Comparison of ENCODE assay signal across 8 cellular contexts in the genomic region with DNA sequence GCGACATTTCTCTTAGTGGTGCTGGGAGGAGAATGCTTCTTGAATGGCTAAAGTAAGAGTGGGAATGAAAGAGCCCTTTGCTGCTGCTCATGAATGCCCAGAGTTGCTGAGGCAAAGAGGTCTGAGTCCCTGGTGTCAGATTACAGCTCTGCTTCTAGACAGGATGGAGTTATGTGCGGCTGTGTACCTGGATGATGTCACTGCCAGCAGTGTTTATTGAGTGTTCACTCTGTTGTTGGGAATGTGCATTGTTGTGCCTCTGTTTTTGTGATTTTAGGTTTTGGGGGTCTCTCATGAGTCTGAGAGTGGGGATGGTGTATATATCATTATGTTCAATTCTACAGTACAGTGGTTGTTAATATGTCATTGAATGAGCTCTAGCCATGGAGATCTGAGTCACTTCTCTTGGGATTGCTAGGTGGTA. TPM values are rescaled to one million over a fixed set of nuclear protein-coding genes. Genes with fewer than 3 reads are reported as not detected.
DNase-seq lines count a peak whose midpoint lies in the region; ATAC-seq and TF ChIP-seq lines count a peak whose summit lies in the region.

No MANE protein-coding gene starts in this region.

- H2AFZ ChIP-seq in SK-N-SH (ENCODE audit: low read depth), result no peak overlapping the region

- no peaks in the 10 kb centered on the region; the same call in 1 of the 2 replicates for H4K20me1 ChIP-seq in SK-N-SH (ENCODE audit: insufficient read depth)

- peak overlapping the region; percentile 90 for H3K4me2 ChIP-seq in SK-N-SH

- no peaks in the 10 kb centered on the region for H3K9me3 ChIP-seq in SK-N-SH
- H3K9me3 ChIP-seq in naive thymus-derived CD4-positive, alpha-beta T cell (ENCODE audit: control insufficient read depth in 2 of 3, low read length in 3 of 3), result no peaks in the 10 kb centered on the region

- H3K27ac ChIP-seq in SK-N-SH (ENCODE audit: low read depth in 2 of 2, low read length in 1 of 2), result 0 out of 4 replicates have a peak overlapping the region, but pooled peaks of 1 of the 2 experiments have one; percentile 16
- peak overlapping the region; percentile 89 for H3K27ac ChIP-seq in naive thymus-derived CD4-positive, alpha-beta T cell (ENCODE audit: low read depth, low read length)

- TF ChIP-seq RAD21 in SK-N-SH (IDR thresholded peaks at IDR 0.05; ENCODE audit: low read length), result no peak

- peaks cover 22% of the 10 kb centered on the region for H3K4me1 Mint-ChIP-seq in MCF 10A (ENCODE audit: insufficient read depth, unreplicated experiment)
- peaks cover 55 to 67% (median 61%) of the 10 kb centered on the region in 7 donors for H3K4me1 Mint-ChIP-seq in naive thymus-derived CD4-positive, alpha-beta T cell

- DNase-seq in SK-N-SH (no peak), NCI-H345 treated with DMSO at 0.1 percent for 48 hours (lab: John Stamatoyannopoulos, UW; ENCODE audit: unreplicated experiment) (peak; percentile 70), MCF 10A (ENCODE audit: unreplicated experiment) (peak; percentile 64), Right ventricle myocardium inferior (ENCODE audit: missing footprints) (no peak)
- DNase-seq in naive thymus-derived CD4-positive, alpha-beta T cell, result peak in 7 of 9 donors; percentile 13 to 42 (median 26)

- TF ChIP-seq EP300 in SK-N-SH (IDR thresholded peaks at IDR 0.05; ENCODE audit: borderline replicate concordance in 1 of 2, low read depth in 1 of 2, low read length in 1 of 2), result no peak

- POLR2A ChIA-PET in SK-N-SH (lab: Yijun Ruan, JAX) (no interaction called here), MCF 10A (lab: Yijun Ruan, JAX) (interaction anchor here (0.5 to 5.0 kb wide), 6 partner anchors 11 to 444 kb away, joined by 3 to 67 read pairs (median 3); partner anchors contain the start of gene RTCA)
- POLR2A ChIA-PET in naive thymus-derived CD4-positive, alpha-beta T cell (lab: Charles Lee), result interaction anchor here (0.6 to 9.3 kb wide), 15 partner anchors 10 to 538 kb away, joined by 3 to 196 read pairs (median 22); partner anchors contain the start of gene RTCA

- H3K27ac Mint-ChIP-seq in MCF 10A (ENCODE audit: low read depth, unreplicated experiment), result no peak overlapping the region
- H3K27ac Mint-ChIP-seq in naive thymus-derived CD4-positive, alpha-beta T cell, result peak overlapping the region; percentile 80 to 100 (median 96)

- no peak overlapping the region for H3K9ac ChIP-seq in SK-N-SH

- H3K4me1 ChIP-seq in SK-N-SH (ENCODE audit: control insufficient read depth in 1 of 2, insufficient read depth in 2 of 2, low read depth in 1 of 2, low read length in 1 of 2), result peaks cover 15 to 19% of the 10 kb centered on the region in 2 experiments; a peak in 3 of 4 replicates
- peaks cover 37 to 50% of the 10 kb centered on the region in 2 donors for H3K4me1 ChIP-seq in naive thymus-derived CD4-positive, alpha-beta T cell (ENCODE audit: control insufficient read depth in 2 of 2, insufficient read depth in 2 of 2, low read length in 2 of 2)

- no TSS peak for BruUV-seq in MCF 10A (replicated peaks; lab: Mats Ljungman, UMichigan)

- 65% methylated on average over 2 of the region's 2 CpGs for WGBS in SK-N-SH (ENCODE audit: low lambda C conversion rate)

- H3K9me2 ChIP-seq in SK-N-SH, result no peaks in the 10 kb centered on the region

- H3K27me3 Mint-ChIP-seq in MCF 10A (ENCODE audit: insufficient read depth, unreplicated experiment), result no peaks in the 10 kb centered on the region
- no peaks in the 10 kb centered on the region for H3K27me3 Mint-ChIP-seq in naive thymus-derived CD4-positive, alpha-beta T cell

- H3F3A ChIP-seq in SK-N-SH (replicated peaks; ENCODE audit: insufficient read depth), result peaks cover 15% of the 10 kb centered on the region

- CTCF ChIA-PET in SK-N-SH (lab: Yijun Ruan, JAX), result interaction anchor here (1.0 to 2.0 kb wide), 2 partner anchors 86 to 109 kb away, joined by 3 to 6 read pairs; no protein-coding TSS in a partner anchor
- CTCF ChIA-PET in MCF 10A (lab: Yijun Ruan, JAX), result interaction anchor here (0.7 to 1.0 kb wide), 2 partner anchors 101 to 127 kb away, joined by 3 to 7 read pairs; no protein-coding TSS in a partner anchor
- CTCF ChIA-PET in naive thymus-derived CD4-positive, alpha-beta T cell (lab: Charles Lee), result interaction anchor here (0.8 to 5.8 kb wide), 6 partner anchors 16 to 102 kb away, joined by 3 to 81 read pairs (median 11); no protein-coding TSS in a partner anchor

- H3K9me3 Mint-ChIP-seq in MCF 10A (ENCODE audit: unreplicated experiment), result no peaks in the 10 kb centered on the region
- peaks cover 0 to 4% (median 0%) of the 10 kb centered on the region in 11 donors for H3K9me3 Mint-ChIP-seq in naive thymus-derived CD4-positive, alpha-beta T cell

- peaks cover 37% of the 10 kb centered on the region for H3K79me2 ChIP-seq in SK-N-SH (ENCODE audit: insufficient read depth)

- H3K36me3 Mint-ChIP-seq in MCF 10A (ENCODE audit: insufficient read depth, unreplicated experiment), result no peaks in the 10 kb centered on the region
- H3K36me3 Mint-ChIP-seq in naive thymus-derived CD4-positive, alpha-beta T cell, result peaks cover 0 to 47% (median 31%) of the 10 kb centered on the region in 5 donors

- H3K4me3 Mint-ChIP-seq in MCF 10A (ENCODE audit: unreplicated experiment), result no peak overlapping the region
- H3K4me3 Mint-ChIP-seq in naive thymus-derived CD4-positive, alpha-beta T cell, result peak overlapping the region; percentile 89 to 100 (median 98)

- intact Hi-C loops in MCF 10A (cut with micrococcal nuclease), result loop anchor here (5.0 to 10.0 kb wide), 2 partner anchors 48 to 320 kb away; a partner anchor contains a TSS
- intact Hi-C loops in naive thymus-derived CD4-positive, alpha-beta T cell (cut with micrococcal nuclease), result loop anchor here (1.0 to 5.0 kb wide), 6 partner anchors 15 to 882 kb away; partner anchors contain the start of genes GPR88 (in 1 of the 2) and S1PR1 (in 1 of the 2)
- intact Hi-C loops in Right ventricle myocardium inferior (cut with DNase I), result loop anchor here (5.0 kb wide), 5 partner anchors 47 to 102 kb away; partner anchors contain the start of gene RTCA

- TF ChIP-seq CTCF in SK-N-SH (IDR thresholded peaks at IDR 0.05), result no peak
- TF ChIP-seq CTCF in MCF 10A (IDR thresholded peaks at IDR 0.05; ENCODE audit: unreplicated experiment), result no peak

- peaks cover 0 to 2% of the 10 kb centered on the region in 2 experiments for H3K36me3 ChIP-seq in SK-N-SH (replicated peaks in 1 of 2; ENCODE audit: control insufficient read depth in 1 of 2, insufficient read depth in 2 of 2, low read length in 1 of 2)
- peaks cover 0 to 21% (median 5%) of the 10 kb centered on the region in 3 experiments for H3K36me3 ChIP-seq in naive thymus-derived CD4-positive, alpha-beta T cell (ENCODE audit: control insufficient read depth in 2 of 3, insufficient read depth in 3 of 3, low read length in 3 of 3)

- H3K27me3 ChIP-seq in SK-N-SH (ENCODE audit: insufficient read depth), result no peaks in the 10 kb centered on the region
- H3K27me3 ChIP-seq in naive thymus-derived CD4-positive, alpha-beta T cell (ENCODE audit: control insufficient read depth in 2 of 2, insufficient read depth in 2 of 2, low read length in 2 of 2), result no peaks in the 10 kb centered on the region

- no peak overlapping the region for H3K4me3 ChIP-seq in SK-N-SH (ENCODE audit: low read depth in 2 of 2, low read length in 1 of 2)
- peak overlapping the region; percentile 94 for H3K4me3 ChIP-seq in naive thymus-derived CD4-positive, alpha-beta T cell (ENCODE audit: low read length)

- ATAC-seq in SK-N-SH treated with all-trans-retinoic acid at 6 μM for 48 hours (no peak), HG02642 (IDR thresholded peaks at IDR 0.05; ENCODE audit: poor library complexity, unreplicated experiment) (no peak), HG03439 (IDR thresholded peaks at IDR 0.05; ENCODE audit: unreplicated experiment) (no peak), Right ventricle myocardium inferior (no peak)
- no peak for ATAC-seq in naive thymus-derived CD4-positive, alpha-beta T cell

TF ChIP-seq in SK-N-SH, 30 proteins besides CTCF, POLR2A, EP300 and RAD21 (continues in another document):
- no peak for TF ChIP-seq GATA2 (CRISPR knock-in tag; IDR thresholded peaks at IDR 0.05)
- no peak for TF ChIP-seq YY1 (IDR thresholded peaks at IDR 0.05; ENCODE audit: low read depth)
- TF ChIP-seq USF2 (IDR thresholded peaks at IDR 0.05; ENCODE audit: borderline replicate concordance, low read depth, low read length), result no peak
- no peak for TF ChIP-seq JUND (IDR thresholded peaks at IDR 0.05)

TF ChIP-seq in SK-N-SH treated with all-trans-retinoic acid at 6 μM for 48 hours, 23 proteins besides CTCF, POLR2A, EP300 and RAD21:
- TF ChIP-seq CREB5 (CRISPR knock-in tag; IDR thresholded peaks at IDR 0.05; ENCODE audit: low read depth) (no peak), ZNF565 (CRISPR knock-in tag; conservative IDR thresholded peaks at IDR 0.05; ENCODE audit: low read depth) (no peak), GLIS3 (CRISPR knock-in tag; IDR thresholded peaks at IDR 0.05) (no peak), ESRRG (CRISPR knock-in tag; IDR thresholded peaks at IDR 0.05) (no peak), RARB (CRISPR knock-in tag; IDR thresholded peaks at IDR 0.05) (no peak), OSR1 (CRISPR knock-in tag; IDR thresholded peaks at IDR 0.05) (no peak), TOX (CRISPR knock-in tag; IDR thresholded peaks at IDR 0.05; ENCODE audit: borderline replicate concordance) (no peak), ZC3H10 (CRISPR knock-in tag; IDR thresholded peaks at IDR 0.05) (no peak), PPARA (CRISPR knock-in tag; IDR thresholded peaks at IDR 0.05; ENCODE audit: borderline replicate concordance) (no peak), ZFP3 (CRISPR knock-in tag; IDR thresholded peaks at IDR 0.05) (no peak), BACH2 (CRISPR knock-in tag; IDR thresholded peaks at IDR 0.05; ENCODE audit: borderline replicate concordance) (no peak)

RNA-seq across cellular contexts. Expression of gene CDC14A, which starts 2.7 kb away (rescaled TPM):
- 2.2 and 2.8 TPM in 2 replicates for polyA plus RNA-seq in SK-N-SH (2012; rRNA removed)
- polyA plus RNA-seq in SK-N-SH (2012; cell fraction: cytosol; rRNA removed), result 3.1 and 3.7 TPM in 2 replicates
- polyA plus RNA-seq in SK-N-SH (2012; cell fraction: nucleus; rRNA removed), result 3.1 and 6.3 TPM in 2 replicates
- total RNA-seq in MCF 10A (2022), result 2.6 and 3.6 TPM in 2 replicates
- total RNA-seq in naive thymus-derived CD4-positive, alpha-beta T cell, result 100 to 1,000 TPM in 2 of 5 experiments, 10 to 100 TPM in 3; 47.1 to 136 (median 85.1) TPM
- 10 to 100 TPM; 53.2 to 54.7 TPM for polyA plus RNA-seq in naive thymus-derived CD4-positive, alpha-beta T cell
- 2.7 TPM for total RNA-seq in Right ventricle myocardium inferior

Comparison
In these comparisons a context has a peak if more than half of its experiments do, and no peak if none do; other contexts are left out.
1. DNase-seq: peak in NCI-H345 treated with DMSO at 0.1 percent for 48 hours (single experiment), MCF 10A (single experiment) and naive thymus-derived CD4-positive, alpha-beta T cell (7 of 9); none in SK-N-SH (single experiment) and Right ventricle myocardium inferior (single experiment).
2. RNA of gene CDC14A, which starts 2.7 kb away (total RNA-seq): 47.1 to 136 TPM in naive thymus-derived CD4-positive, alpha-beta T cell; 2.7 TPM in Right ventricle myocardium inferior (single experiment) and 2.6 to 3.6 TPM in MCF 10A; every median in the first group is over 10 times any median in the second.